Comparison of ENCODE assay signal across 20 cellular contexts in genomic region chr11:70535191-70535971, GRCh38.
A peak's percentile ranks its signal among the peaks of the same experiment; 100 is the strongest.
DNase-seq lines count a peak whose midpoint lies in the region; ATAC-seq, FAIRE-seq and TF ChIP-seq lines count a peak whose summit lies in the region.
"Had no signal": no experiment of that assay in that cellular context is flagged by ENCODE, and none has a peak within 500 bp of the region (broad histone marks: within the 10 kb centered on the region; RNA-seq: fewer than 3 reads in every experiment).

No MANE protein-coding gene starts in this region.

- no peaks in the 10 kb centered on the region for H3K79me2 ChIP-seq in PC-3 (ENCODE audit: low read length)

- H3K9ac ChIP-seq in kidney (ENCODE audit: low read length in 2 of 2) (no peak overlapping the region), PC-3 (ENCODE audit: low read length) (no peak overlapping the region)
- H3K9ac ChIP-seq: BLaER1 had no signal

- H3K27me3 ChIP-seq in SJSA1 (replicated peaks), result no peaks in the 10 kb centered on the region
- no peaks in the 10 kb centered on the region for H3K27me3 ChIP-seq in upper lobe of right lung
- no peaks in the 10 kb centered on the region for H3K27me3 ChIP-seq in PC-3 (ENCODE audit: low read length)
- H3K27me3 ChIP-seq: BLaER1 had no signal

- H3K9me3 Mint-ChIP-seq in CD14-positive monocyte, result peaks cover 2 to 10% (median 5%) of the 10 kb centered on the region in 7 donors
- H3K9me3 Mint-ChIP-seq: CD8-positive, alpha-beta T cell had no signal

- no peaks in the 10 kb centered on the region for H3K4me1 Mint-ChIP-seq in CD14-positive monocyte

- H3K27ac ChIP-seq in SJSA1 (peak overlapping the region; percentile 74), kidney (ENCODE audit: low read depth in 2 of 2, low read length in 2 of 2) (no peak overlapping the region), upper lobe of right lung (no peak overlapping the region), PC-3 (ENCODE audit: low read length) (no peak overlapping the region)
- H3K27ac ChIP-seq: BLaER1 had no signal

- peaks cover 39% of the 10 kb centered on the region for H3K4me1 ChIP-seq in SJSA1 (replicated peaks)
- no peaks in the 10 kb centered on the region for H3K4me1 ChIP-seq in kidney (ENCODE audit: control insufficient read depth in 1 of 2, insufficient read depth in 1 of 2, low read depth in 1 of 2, low read length in 2 of 2)
- no peaks in the 10 kb centered on the region for H3K4me1 ChIP-seq in upper lobe of right lung
- H3K4me1 ChIP-seq in PC-3 (ENCODE audit: insufficient read depth, low read length), result no peaks in the 10 kb centered on the region

- intact Hi-C loops in left ventricle myocardium superior (cut with micrococcal nuclease), result no loop called here
- intact Hi-C loops in left cardiac atrium (cut with DNase I), result no loop called here
- intact Hi-C loops in kidney (cut with DNase I), result no loop called here
- intact Hi-C loops in upper lobe of right lung (cut with DNase I), result no loop called here
- intact Hi-C loops in CD14-positive monocyte (cut with micrococcal nuclease), result no loop called here
- intact Hi-C loops in PC-3 (cut with micrococcal nuclease), result no loop called here

- TF ChIP-seq CTCF in kidney (IDR thresholded peaks at IDR 0.05; ENCODE audit: borderline replicate concordance, extremely low read depth, insufficient read depth), result no peak
- TF ChIP-seq CTCF in upper lobe of right lung (IDR thresholded peaks at IDR 0.05), result no peak
- TF ChIP-seq CTCF in CD14-positive monocyte (IDR thresholded peaks at IDR 0.05), result no peak
- TF ChIP-seq CTCF in PC-3 (conservative IDR thresholded peaks at IDR 0.05; ENCODE audit: low read depth, low read length), result no peak

- CTCF ChIA-PET in PC-3 (lab: Charles Lee), result no interaction called here

- H3K9me2 ChIP-seq in PC-3 (replicated peaks; ENCODE audit: low read length), result no peaks in the 10 kb centered on the region

- no peaks in the 10 kb centered on the region for H3K36me3 Mint-ChIP-seq in CD14-positive monocyte
- H3K36me3 Mint-ChIP-seq: CD8-positive, alpha-beta T cell had no signal

- no peak overlapping the region for H3K4me2 ChIP-seq in PC-3 (ENCODE audit: low read length)
- H3K4me2 ChIP-seq: BLaER1, GM23338 had no signal

- H3K9me3 ChIP-seq in SJSA1 (replicated peaks) (peaks cover 82% of the 10 kb centered on the region), kidney (ENCODE audit: control insufficient read depth in 1 of 2, low read length in 2 of 2) (no peaks in the 10 kb centered on the region), upper lobe of right lung (no peaks in the 10 kb centered on the region), PC-3 (ENCODE audit: low read length) (no peaks in the 10 kb centered on the region)

- peaks cover 3 to 6% (median 4%) of the 10 kb centered on the region in 3 donors for H3K27me3 Mint-ChIP-seq in CD14-positive monocyte (ENCODE audit: low read depth in 3 of 3)

- no peak for FAIRE-seq in kidney (lab: Jason Lieb, UNC)

- H3K36me3 ChIP-seq in SJSA1 (0 out of 2 replicates have a peak, but pooled peaks cover 4% of the 10 kb centered on the region), kidney (ENCODE audit: control insufficient read depth in 1 of 2, insufficient read depth in 2 of 2, low read length in 2 of 2) (no peaks in the 10 kb centered on the region), upper lobe of right lung (no peaks in the 10 kb centered on the region), PC-3 (ENCODE audit: low read depth, low read length) (no peaks in the 10 kb centered on the region)
- H3K36me3 ChIP-seq: BLaER1 had no signal

- peak; percentile 7 for DNase-seq in left ventricle myocardium superior
- no peak for DNase-seq in left cardiac atrium
- peak; percentile 81 to 89 for DNase-seq in SJSA1 (ENCODE audit: low read depth in 1 of 2, low spot score in 2 of 2)
- DNase-seq in kidney, result peak; percentile 57
- peak; percentile 59 for DNase-seq in upper lobe of right lung
- DNase-seq in CD14-positive monocyte (ENCODE audit: low spot score), result no peak
- DNase-seq in NCI-H1417 (lab: John Stamatoyannopoulos, UW), result no peak
- DNase-seq in PC-3, result no peak
- DNase-seq: Calu3; CD8-positive, alpha-beta T cell; GF-D8; MM.1S; NCI-H1105; NCI-H1694; NCI-H2081 treated with DMSO at 0.1 percent for 48 hours; NCI-H510A; NCI-H774; OCI-M1 had no signal

- POLR2A ChIA-PET in PC-3 (lab: Charles Lee; ENCODE audit: unreplicated experiment), result no interaction called here

- H3F3A ChIP-seq in PC-3 (ENCODE audit: low read length, unreplicated experiment), result no peaks in the 10 kb centered on the region

- ATAC-seq in left ventricle myocardium superior (no peak), left cardiac atrium (no peak), upper lobe of right lung (no peak), PC-3 (no peak)
- ATAC-seq: CD8-positive, alpha-beta T cell; GM23338 had no signal

- H3K27ac Mint-ChIP-seq in CD14-positive monocyte, result no peak overlapping the region
- H3K27ac Mint-ChIP-seq: CD8-positive, alpha-beta T cell; GM23338 had no signal

- no peak overlapping the region for H3K4me3 ChIP-seq in SJSA1
- no peak overlapping the region for H3K4me3 ChIP-seq in kidney (ENCODE audit: low read length in 2 of 2)
- H3K4me3 ChIP-seq in upper lobe of right lung, result no peak overlapping the region
- no peak overlapping the region for H3K4me3 ChIP-seq in PC-3 (ENCODE audit: low read length)
- H3K4me3 ChIP-seq: BLaER1, GM23338 had no signal

- H4K20me1 ChIP-seq in PC-3 (ENCODE audit: low read length), result no peaks in the 10 kb centered on the region
- H4K20me1 ChIP-seq: BLaER1 had no signal

- H3K4me3 Mint-ChIP-seq in CD14-positive monocyte, result no peak overlapping the region
- H3K4me3 Mint-ChIP-seq: CD8-positive, alpha-beta T cell; GM23338 had no signal

- BruUV-seq in PC-3 (replicated peaks; lab: Mats Ljungman, UMichigan), result no TSS peak

- H2AFZ ChIP-seq in PC-3 (ENCODE audit: low read length), result no peak overlapping the region
- H2AFZ ChIP-seq: GM23338 had no signal

Comparison
In these comparisons a context has a peak if more than half of its experiments do, and no peak if none do; other contexts are left out.
1. DNase-seq: peak in left ventricle myocardium superior (single experiment), SJSA1 (2 of 2), kidney (single experiment) and upper lobe of right lung (single experiment); none in left cardiac atrium (single experiment), CD14-positive monocyte (single experiment), NCI-H1417 (0 of 3) and PC-3 (single experiment).